ENCODE assay signal across 9 cellular contexts in the genomic region with DNA sequence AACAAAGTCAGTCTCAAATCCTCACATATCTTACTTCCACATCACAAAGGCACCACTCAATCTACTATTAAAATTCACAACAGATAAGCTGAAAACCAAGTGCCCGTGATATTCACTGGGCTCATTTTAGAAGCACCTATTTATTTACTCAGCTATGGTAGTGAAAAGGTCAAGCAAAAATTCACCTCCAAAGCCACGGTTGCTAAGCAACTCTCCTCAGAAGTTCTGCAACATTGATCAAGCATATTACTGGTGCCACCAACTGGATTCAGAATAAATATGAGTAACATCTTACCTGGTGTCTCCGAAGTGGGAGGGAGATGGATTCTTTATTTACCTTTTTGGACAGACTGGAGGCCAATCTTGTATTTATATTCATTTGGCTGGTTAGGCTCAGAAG.
DNase-seq lines count a peak whose midpoint lies in the region; ATAC-seq, FAIRE-seq and TF ChIP-seq lines count a peak whose summit lies in the region.
"Had no signal": no experiment of that assay in that cellular context is flagged by ENCODE, and none has a peak within 500 bp of the region (broad histone marks: within the 10 kb centered on the region; RNA-seq: fewer than 3 reads in every experiment).

No MANE protein-coding gene starts in this region.

- intact Hi-C loops in posterior vena cava (cut with DNase I) (no loop called here), tibial artery (cut with DNase I; ENCODE audit: low total_unique reads) (no loop called here)

- no peak overlapping the region for H3K4me3 ChIP-seq in GM12865 (ENCODE audit: low read depth, low read length)
- H3K4me3 ChIP-seq in right atrium auricular region, result no peak overlapping the region
- no peak overlapping the region for H3K4me3 ChIP-seq in tibial artery
- H3K4me3 ChIP-seq: prostate gland had no signal

- H3K36me3 ChIP-seq in right atrium auricular region (no peaks in the 10 kb centered on the region), tibial artery (no peaks in the 10 kb centered on the region)
- H3K36me3 ChIP-seq: prostate gland had no signal

- ATAC-seq in GM21825 (IDR thresholded peaks at IDR 0.05; ENCODE audit: unreplicated experiment), result peak; percentile 60
- no peak for ATAC-seq in HG02623 (IDR thresholded peaks at IDR 0.05; ENCODE audit: unreplicated experiment)

- peak; percentile 60 for DNase-seq in GM12865 (ENCODE audit: low read depth)
- peak; percentile 31 to 63 for DNase-seq in NCI-H187 (lab: John Stamatoyannopoulos, UW)
- no peak for DNase-seq in right atrium auricular region (ENCODE audit: low spot score)
- no peak for DNase-seq in posterior vena cava (ENCODE audit: low spot score)
- no peak for DNase-seq in tibial artery

- no peak for TF ChIP-seq CTCF in GM12865 (IDR thresholded peaks at IDR 0.05; ENCODE audit: insufficient read depth, low read depth, low read length, missing control alignments)
- TF ChIP-seq CTCF in right atrium auricular region (IDR thresholded peaks at IDR 0.05), result no peak
- TF ChIP-seq CTCF in tibial artery (IDR thresholded peaks at IDR 0.05), result no peak

- H3K9me3 ChIP-seq in right atrium auricular region (no peaks in the 10 kb centered on the region), tibial artery (no peaks in the 10 kb centered on the region)
- H3K9me3 ChIP-seq: prostate gland had no signal

- FAIRE-seq in islet of Langerhans (lab: Jason Lieb, UNC), result peak; percentile 92

- H3K27me3 ChIP-seq in right atrium auricular region (no peaks in the 10 kb centered on the region), tibial artery (no peaks in the 10 kb centered on the region)

- H3K4me1 ChIP-seq in right atrium auricular region (no peaks in the 10 kb centered on the region), tibial artery (no peaks in the 10 kb centered on the region)
- H3K4me1 ChIP-seq: prostate gland had no signal

- no peak overlapping the region for H3K27ac ChIP-seq in right atrium auricular region
- no peak overlapping the region for H3K27ac ChIP-seq in tibial artery
- H3K27ac ChIP-seq: prostate gland had no signal

Comparison
In these comparisons a context has a peak if more than half of its experiments do, and no peak if none do; other contexts are left out.
1. DNase-seq: peak in GM12865 (single experiment) and NCI-H187 (2 of 2); none in right atrium auricular region (single experiment), posterior vena cava (single experiment) and tibial artery (0 of 2).